In the genomic region with DNA sequence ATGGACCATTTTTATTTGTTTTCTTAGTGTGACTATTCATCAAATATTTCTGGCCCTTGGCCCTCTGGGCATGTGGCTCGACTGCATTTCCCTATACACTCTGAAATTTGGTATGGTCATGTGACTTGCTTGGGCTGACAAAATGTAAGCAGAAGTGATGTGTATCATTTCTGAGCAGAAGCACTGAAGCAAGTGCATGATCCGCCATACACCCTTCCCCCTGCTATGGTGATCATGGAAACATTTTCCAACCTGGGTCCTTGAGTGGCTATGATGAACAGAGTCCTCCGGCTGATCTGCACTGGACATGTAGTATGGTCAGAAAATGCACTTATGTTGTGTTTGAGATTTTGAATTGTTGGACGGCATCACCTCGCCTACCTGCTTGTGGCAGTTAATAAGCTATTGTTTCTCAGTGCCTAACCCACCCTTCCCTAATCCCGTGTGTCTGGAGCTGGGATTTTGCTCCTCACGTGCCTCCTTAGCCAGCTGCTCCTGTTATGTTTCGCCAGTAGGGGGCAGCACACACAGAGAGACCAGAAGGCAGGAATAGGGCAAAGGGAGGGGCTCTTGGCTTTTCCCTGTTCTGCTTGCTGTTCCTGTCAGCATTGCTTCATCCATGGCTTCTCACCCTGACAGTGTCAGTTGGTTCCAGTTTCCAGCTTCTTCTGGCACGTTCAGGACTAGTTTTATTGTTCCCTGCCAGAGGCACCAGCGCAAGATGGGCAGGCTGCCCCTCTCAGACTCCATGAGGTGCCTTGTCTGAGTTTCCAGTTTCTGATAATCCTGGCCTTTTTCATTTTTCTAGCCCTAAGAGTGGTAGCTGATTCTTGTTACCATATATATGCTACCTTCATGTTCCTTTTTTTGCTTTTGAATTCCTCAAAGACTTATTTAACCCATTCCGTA, we compare ENCODE assay signal across 1 cellular context.
A peak's percentile ranks its signal among the peaks of the same experiment; 100 is the strongest.
TF ChIP-seq lines count a peak whose summit lies in the region.

No MANE protein-coding gene starts in this region.

TF ChIP-seq in HCT116, 20 proteins besides CTCF, POLR2A, EP300 and RAD21 (continued from another document):
- TF ChIP-seq EZH2phosphoT487 (IDR thresholded peaks at IDR 0.05; ENCODE audit: borderline replicate concordance) (no peak), ZNF274 (IDR thresholded peaks at IDR 0.05; ENCODE audit: low read depth, low read length) (no peak), SP1 (IDR thresholded peaks at IDR 0.05; ENCODE audit: low read depth) (no peak), ELF1 (IDR thresholded peaks at IDR 0.05; ENCODE audit: borderline replicate concordance, low read depth) (no peak), SRF (IDR thresholded peaks at IDR 0.05; ENCODE audit: low read depth) (no peak), JUND (IDR thresholded peaks at IDR 0.05) (no peak), CEBPB (IDR thresholded peaks at IDR 0.05; ENCODE audit: low read depth) (no peak), SIN3A (IDR thresholded peaks at IDR 0.05; ENCODE audit: low read depth) (no peak), EGR1 (IDR thresholded peaks at IDR 0.05; ENCODE audit: low read depth) (no peak), YY1 (IDR thresholded peaks at IDR 0.05; ENCODE audit: extremely low read depth, insufficient replicate concordance, low read depth, low read length) (no peak)
- TF ChIP-seq, protein P1, sequence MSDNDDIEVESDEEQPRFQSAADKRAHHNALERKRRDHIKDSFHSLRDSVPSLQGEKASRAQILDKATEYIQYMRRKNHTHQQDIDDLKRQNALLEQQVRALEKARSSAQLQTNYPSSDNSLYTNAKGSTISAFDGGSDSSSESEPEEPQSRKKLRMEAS (IDR thresholded peaks at IDR 0.05), result peak; percentile 61
- TF ChIP-seq, protein P2, sequence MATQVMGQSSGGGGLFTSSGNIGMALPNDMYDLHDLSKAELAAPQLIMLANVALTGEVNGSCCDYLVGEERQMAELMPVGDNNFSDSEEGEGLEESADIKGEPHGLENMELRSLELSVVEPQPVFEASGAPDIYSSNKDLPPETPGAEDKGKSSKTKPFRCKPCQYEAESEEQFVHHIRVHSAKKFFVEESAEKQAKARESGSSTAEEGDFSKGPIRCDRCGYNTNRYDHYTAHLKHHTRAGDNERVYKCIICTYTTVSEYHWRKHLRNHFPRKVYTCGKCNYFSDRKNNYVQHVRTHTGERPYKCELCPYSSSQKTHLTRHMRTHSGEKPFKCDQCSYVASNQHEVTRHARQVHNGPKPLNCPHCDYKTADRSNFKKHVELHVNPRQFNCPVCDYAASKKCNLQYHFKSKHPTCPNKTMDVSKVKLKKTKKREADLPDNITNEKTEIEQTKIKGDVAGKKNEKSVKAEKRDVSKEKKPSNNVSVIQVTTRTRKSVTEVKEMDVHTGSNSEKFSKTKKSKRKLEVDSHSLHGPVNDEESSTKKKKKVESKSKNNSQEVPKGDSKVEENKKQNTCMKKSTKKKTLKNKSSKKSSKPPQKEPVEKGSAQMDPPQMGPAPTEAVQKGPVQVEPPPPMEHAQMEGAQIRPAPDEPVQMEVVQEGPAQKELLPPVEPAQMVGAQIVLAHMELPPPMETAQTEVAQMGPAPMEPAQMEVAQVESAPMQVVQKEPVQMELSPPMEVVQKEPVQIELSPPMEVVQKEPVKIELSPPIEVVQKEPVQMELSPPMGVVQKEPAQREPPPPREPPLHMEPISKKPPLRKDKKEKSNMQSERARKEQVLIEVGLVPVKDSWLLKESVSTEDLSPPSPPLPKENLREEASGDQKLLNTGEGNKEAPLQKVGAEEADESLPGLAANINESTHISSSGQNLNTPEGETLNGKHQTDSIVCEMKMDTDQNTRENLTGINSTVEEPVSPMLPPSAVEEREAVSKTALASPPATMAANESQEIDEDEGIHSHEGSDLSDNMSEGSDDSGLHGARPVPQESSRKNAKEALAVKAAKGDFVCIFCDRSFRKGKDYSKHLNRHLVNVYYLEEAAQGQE (IDR thresholded peaks at IDR 0.05; ENCODE audit: low read depth), result no peak
- TF ChIP-seq, protein P3, sequence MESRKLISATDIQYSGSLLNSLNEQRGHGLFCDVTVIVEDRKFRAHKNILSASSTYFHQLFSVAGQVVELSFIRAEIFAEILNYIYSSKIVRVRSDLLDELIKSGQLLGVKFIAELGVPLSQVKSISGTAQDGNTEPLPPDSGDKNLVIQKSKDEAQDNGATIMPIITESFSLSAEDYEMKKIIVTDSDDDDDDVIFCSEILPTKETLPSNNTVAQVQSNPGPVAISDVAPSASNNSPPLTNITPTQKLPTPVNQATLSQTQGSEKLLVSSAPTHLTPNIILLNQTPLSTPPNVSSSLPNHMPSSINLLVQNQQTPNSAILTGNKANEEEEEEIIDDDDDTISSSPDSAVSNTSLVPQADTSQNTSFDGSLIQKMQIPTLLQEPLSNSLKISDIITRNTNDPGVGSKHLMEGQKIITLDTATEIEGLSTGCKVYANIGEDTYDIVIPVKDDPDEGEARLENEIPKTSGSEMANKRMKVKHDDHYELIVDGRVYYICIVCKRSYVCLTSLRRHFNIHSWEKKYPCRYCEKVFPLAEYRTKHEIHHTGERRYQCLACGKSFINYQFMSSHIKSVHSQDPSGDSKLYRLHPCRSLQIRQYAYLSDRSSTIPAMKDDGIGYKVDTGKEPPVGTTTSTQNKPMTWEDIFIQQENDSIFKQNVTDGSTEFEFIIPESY (IDR thresholded peaks at IDR 0.05; ENCODE audit: extremely low read depth, insufficient replicate concordance, low read length), result no peak
- TF ChIP-seq, protein P4, sequence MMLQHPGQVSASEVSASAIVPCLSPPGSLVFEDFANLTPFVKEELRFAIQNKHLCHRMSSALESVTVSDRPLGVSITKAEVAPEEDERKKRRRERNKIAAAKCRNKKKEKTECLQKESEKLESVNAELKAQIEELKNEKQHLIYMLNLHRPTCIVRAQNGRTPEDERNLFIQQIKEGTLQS (IDR thresholded peaks at IDR 0.05), result no peak
